In the genomic region with DNA sequence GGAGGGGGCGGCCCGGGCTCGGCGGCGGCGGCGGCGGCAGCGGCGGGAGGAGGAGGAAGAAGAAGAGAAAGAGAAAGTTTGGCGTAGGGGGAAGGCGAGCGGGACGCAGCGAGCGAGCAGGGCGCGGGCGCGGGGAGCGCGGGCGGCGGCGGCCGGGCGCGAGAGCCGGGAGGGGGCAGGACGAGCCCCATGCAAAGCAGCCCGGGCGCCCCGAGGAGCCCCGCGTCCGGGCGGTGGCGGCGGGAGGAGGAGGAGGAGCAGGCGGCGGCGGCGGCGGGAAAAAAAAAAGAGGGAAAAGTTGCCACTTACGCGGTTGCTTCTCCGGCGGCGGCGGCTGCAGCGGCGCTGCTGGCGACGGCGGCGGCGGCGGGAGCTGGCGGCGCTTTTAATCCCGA, we compare ENCODE assay signal across 7 cellular contexts. TPM values are rescaled to one million over a fixed set of nuclear protein-coding genes. Genes with fewer than 3 reads are reported as not detected.
DNase-seq lines count a peak whose midpoint lies in the region; ATAC-seq and TF ChIP-seq lines count a peak whose summit lies in the region.

No MANE protein-coding gene starts in this region.

- H3K4me3 ChIP-seq in foreskin fibroblast (ENCODE audit: low read depth in 1 of 2, low read length in 2 of 2), result peak overlapping the region; percentile 29 to 58

- POLR2A ChIA-PET in activated B cell treated with CpG ODN at 0.5 μM for 24 hours (lab: Charles Lee), result interaction anchor here (0.7 kb wide), 1 partner anchor 97 kb away, joined by 3 read pairs; no protein-coding TSS in a partner anchor

- TF ChIP-seq CTCF in activated B cell treated with CpG ODN at 0.5 μM for 24 hours (IDR thresholded peaks at IDR 0.05), result no peak
- TF ChIP-seq CTCF in foreskin fibroblast (IDR thresholded peaks at IDR 0.05; ENCODE audit: low read depth, low read length), result no peak

- H3K4me1 Mint-ChIP-seq in activated B cell treated with CpG ODN at 0.5 μM for 24 hours, result peaks cover 22% of the 10 kb centered on the region

- H3K27ac Mint-ChIP-seq in activated B cell treated with CpG ODN at 0.5 μM for 24 hours, result no peak overlapping the region

- peak; percentile 55 for DNase-seq in activated B cell treated with CpG ODN at 0.5 μM for 24 hours
- DNase-seq in foreskin fibroblast, result peak in 1 of 2 donors; percentile 81
- DNase-seq in posterior vena cava (ENCODE audit: low spot score), result peak; percentile 85
- no peak for DNase-seq in HPDE6-E6E7 (ENCODE audit: extremely low spot score)

- H3K27me3 Mint-ChIP-seq in activated B cell treated with CpG ODN at 0.5 μM for 24 hours, result peaks cover 33% of the 10 kb centered on the region

- no peaks in the 10 kb centered on the region for H3K9me3 Mint-ChIP-seq in activated B cell treated with CpG ODN at 0.5 μM for 24 hours

- ATAC-seq in GM19467 (IDR thresholded peaks at IDR 0.05; ENCODE audit: unreplicated experiment), result peak; percentile 58
- ATAC-seq in HG03460 (IDR thresholded peaks at IDR 0.05; ENCODE audit: unreplicated experiment), result peak; percentile 59
- peak; percentile 70 for ATAC-seq in activated B cell treated with CpG ODN at 0.5 μM for 24 hours (ENCODE audit: low read depth)

- TF ChIP-seq POLR2A in GM10847 (IDR thresholded peaks at IDR 0.05; ENCODE audit: extremely low read depth, insufficient read length), result peak; percentile 15

- CTCF ChIA-PET in activated B cell treated with CpG ODN at 0.5 μM for 24 hours (lab: Charles Lee), result interaction anchor here (0.6 to 1.1 kb wide), 2 partner anchors 196 to 226 kb away, joined by 3 read pairs; no protein-coding TSS in a partner anchor

- peak overlapping the region; percentile 88 for H3K4me3 Mint-ChIP-seq in activated B cell treated with CpG ODN at 0.5 μM for 24 hours

- H3K36me3 Mint-ChIP-seq in activated B cell treated with CpG ODN at 0.5 μM for 24 hours (ENCODE audit: low read depth), result peaks cover 2% of the 10 kb centered on the region

- intact Hi-C loops in activated B cell treated with CpG ODN at 0.5 μM for 24 hours (cut with micrococcal nuclease) (loop anchor here (5.0 to 10.0 kb wide), 3 partner anchors 271 to 1237 kb away; a partner anchor contains a TSS), posterior vena cava (cut with DNase I) (loop anchor here in 1 of 2 donors (1.0 kb wide), 1 partner anchor 37 kb away; no protein-coding TSS in a partner anchor)

RNA-seq across cellular contexts. Expression of a gene that starts 10.3 kb away (rescaled TPM):
- total RNA-seq in activated B cell treated with CpG ODN at 0.5 μM for 24 hours (9.2 and 9.6 TPM in 2 replicates), posterior vena cava (10 to 100 TPM; 40.8 to 43.7 TPM)
